Comparison of ENCODE assay signal across 8 cellular contexts in genomic region chr5:141623197-141623596, GRCh38. TPM values are rescaled to one million over a fixed set of nuclear protein-coding genes. Genes with fewer than 3 reads are reported as not detected.
A peak's percentile ranks its signal among the peaks of the same experiment; 100 is the strongest.
DNase-seq lines count a peak whose midpoint lies in the region; ATAC-seq and TF ChIP-seq lines count a peak whose summit lies in the region.

No MANE protein-coding gene starts in this region.

- H3K9me3 Mint-ChIP-seq in activated CD8-positive, alpha-beta memory T cell treated with anti-CD3 and anti-CD28 coated beads, Interleukin-2, amount 10 ng/mL, durations not matched to agents 7 days and 5 days (ENCODE audit: low read depth), result no peaks in the 10 kb centered on the region
- H3K9me3 Mint-ChIP-seq in stimulated activated memory B cell treated with anti-CD40 and anti-IgM and Interleukin-4, amounts not matched to agents 10 μg/mL and 1 μg/mL and 100 μg/mL, for 72 hours, result no peaks in the 10 kb centered on the region

- H4K20me1 ChIP-seq in smooth muscle cell (ENCODE audit: low read depth), result no peaks in the 10 kb centered on the region

- ATAC-seq in activated CD8-positive, alpha-beta memory T cell treated with anti-CD3 and anti-CD28 coated beads, Interleukin-2, amount 10 ng/mL, durations not matched to agents 7 days and 5 days, result peak; percentile 13
- peak; percentile 35 for ATAC-seq in HG02943 (IDR thresholded peaks at IDR 0.05; ENCODE audit: low read depth, unreplicated experiment)
- ATAC-seq in stimulated activated memory B cell treated with anti-CD40 and anti-IgM and Interleukin-4, amounts not matched to agents 10 μg/mL and 1 μg/mL and 100 μg/mL, for 72 hours, result peak; percentile 82

- peak overlapping the region; percentile 91 for H3K27ac Mint-ChIP-seq in activated CD8-positive, alpha-beta memory T cell treated with anti-CD3 and anti-CD28 coated beads, Interleukin-2, amount 10 ng/mL, durations not matched to agents 7 days and 5 days
- H3K27ac Mint-ChIP-seq in stimulated activated memory B cell treated with anti-CD40 and anti-IgM and Interleukin-4, amounts not matched to agents 10 μg/mL and 1 μg/mL and 100 μg/mL, for 72 hours, result peak overlapping the region; percentile 92

- peaks cover 44% of the 10 kb centered on the region for H3K36me3 Mint-ChIP-seq in activated CD8-positive, alpha-beta memory T cell treated with anti-CD3 and anti-CD28 coated beads, Interleukin-2, amount 10 ng/mL, durations not matched to agents 7 days and 5 days
- peaks cover 67% of the 10 kb centered on the region for H3K36me3 Mint-ChIP-seq in stimulated activated memory B cell treated with anti-CD40 and anti-IgM and Interleukin-4, amounts not matched to agents 10 μg/mL and 1 μg/mL and 100 μg/mL, for 72 hours

- no peaks in the 10 kb centered on the region for H3K79me2 ChIP-seq in smooth muscle cell (ENCODE audit: low read depth)

- H2AFZ ChIP-seq in smooth muscle cell (ENCODE audit: low read depth), result no peak overlapping the region

- no peak overlapping the region for H3K4me3 ChIP-seq in SJCRH30
- H3K4me3 ChIP-seq in smooth muscle cell, result no peak overlapping the region

- H3K27ac ChIP-seq in SJCRH30, result peak overlapping the region; percentile 77
- no peak overlapping the region for H3K27ac ChIP-seq in smooth muscle cell (ENCODE audit: low read depth)

- peak; percentile 63 for DNase-seq in activated CD8-positive, alpha-beta memory T cell treated with anti-CD3 and anti-CD28 coated beads, Interleukin-2, amount 10 ng/mL, durations not matched to agents 7 days and 5 days
- no peak for DNase-seq in activated CD8-positive, alpha-beta memory T cell treated with anti-CD3 and anti-CD28 coated beads, Interleukin-2, amount 50 U/mL, for 4 hours
- DNase-seq in SJCRH30 (peak; percentile 59 to 75), smooth muscle cell (lab: John Stamatoyannopoulos, UW; ENCODE audit: unreplicated experiment) (no peak), NCI-H345 treated with DMSO at 0.1 percent for 48 hours (lab: John Stamatoyannopoulos, UW; ENCODE audit: unreplicated experiment) (no peak)
- DNase-seq in activated effector memory CD4-positive, alpha-beta T cell treated with Interleukin-2 at 50 U/mL for 16 hours, result no peak

- H3K9me3 ChIP-seq in SJCRH30 (replicated peaks) (no peaks in the 10 kb centered on the region), smooth muscle cell (replicated peaks; ENCODE audit: low read depth) (no peaks in the 10 kb centered on the region)

- no peak overlapping the region for H3K9ac ChIP-seq in smooth muscle cell (ENCODE audit: low read depth)

- no peak for TF ChIP-seq CTCF in smooth muscle cell (IDR thresholded peaks at IDR 0.05; ENCODE audit: borderline replicate concordance, insufficient read depth, poor library complexity, severe bottlenecking)

- H3K4me1 ChIP-seq in SJCRH30 (peaks cover 14% of the 10 kb centered on the region), smooth muscle cell (ENCODE audit: low read depth) (no peaks in the 10 kb centered on the region)

- no peaks in the 10 kb centered on the region for H3K27me3 Mint-ChIP-seq in activated CD8-positive, alpha-beta memory T cell treated with anti-CD3 and anti-CD28 coated beads, Interleukin-2, amount 10 ng/mL, durations not matched to agents 7 days and 5 days
- no peaks in the 10 kb centered on the region for H3K27me3 Mint-ChIP-seq in stimulated activated memory B cell treated with anti-CD40 and anti-IgM and Interleukin-4, amounts not matched to agents 10 μg/mL and 1 μg/mL and 100 μg/mL, for 72 hours

- H3K4me2 ChIP-seq in smooth muscle cell, result no peak overlapping the region

- H3K4me3 Mint-ChIP-seq in activated CD8-positive, alpha-beta memory T cell treated with anti-CD3 and anti-CD28 coated beads, Interleukin-2, amount 10 ng/mL, durations not matched to agents 7 days and 5 days, result peak overlapping the region; percentile 36
- peak overlapping the region; percentile 67 for H3K4me3 Mint-ChIP-seq in stimulated activated memory B cell treated with anti-CD40 and anti-IgM and Interleukin-4, amounts not matched to agents 10 μg/mL and 1 μg/mL and 100 μg/mL, for 72 hours

- H3K36me3 ChIP-seq in SJCRH30 (peaks cover 52% of the 10 kb centered on the region), smooth muscle cell (ENCODE audit: low read depth) (peaks cover 7% of the 10 kb centered on the region)

- H3K27me3 ChIP-seq in SJCRH30 (no peaks in the 10 kb centered on the region), smooth muscle cell (ENCODE audit: low read depth) (no peaks in the 10 kb centered on the region)

- H3F3A ChIP-seq in smooth muscle cell (ENCODE audit: low read depth), result peaks cover 16% of the 10 kb centered on the region

- CTCF ChIA-PET in activated CD8-positive, alpha-beta memory T cell treated with anti-CD3 and anti-CD28 coated beads, Interleukin-2, amount 10 ng/mL, durations not matched to agents 7 days and 5 days (lab: Charles Lee), result interaction anchor here (0.8 to 12.8 kb wide), 11 partner anchors 8 to 59 kb away, joined by 3 to 375 read pairs (median 5); partner anchors contain the start of genes FCHSD1, HDAC3 and RELL2

- peaks cover 31% of the 10 kb centered on the region for H3K4me1 Mint-ChIP-seq in activated CD8-positive, alpha-beta memory T cell treated with anti-CD3 and anti-CD28 coated beads, Interleukin-2, amount 10 ng/mL, durations not matched to agents 7 days and 5 days
- peaks cover 46% of the 10 kb centered on the region for H3K4me1 Mint-ChIP-seq in stimulated activated memory B cell treated with anti-CD40 and anti-IgM and Interleukin-4, amounts not matched to agents 10 μg/mL and 1 μg/mL and 100 μg/mL, for 72 hours

RNA-seq across cellular contexts. Expression of gene DIAPH1, which starts 4.4 kb away (rescaled TPM):
- 100 to 1,000 TPM; 284 to 295 TPM for total RNA-seq in activated CD8-positive, alpha-beta memory T cell treated with anti-CD3 and anti-CD28 coated beads, Interleukin-2, amount 10 ng/mL, durations not matched to agents 7 days and 5 days
- total RNA-seq in SJCRH30 (2014; rRNA removed; shearing (Covaris generic)), result 54.4 and 56.2 TPM in 2 replicates
- total RNA-seq in smooth muscle cell, result 25.2 and 26.7 TPM in 2 replicates
- 15.4 and 34.7 TPM in 2 replicates for polyA plus RNA-seq in smooth muscle cell

RNA-seq across cellular contexts. Expression of gene HDAC3, which starts 13.5 kb away (rescaled TPM):
- 10 to 100 TPM; 87.1 to 90.0 TPM for total RNA-seq in activated CD8-positive, alpha-beta memory T cell treated with anti-CD3 and anti-CD28 coated beads, Interleukin-2, amount 10 ng/mL, durations not matched to agents 7 days and 5 days
- total RNA-seq in SJCRH30 (2014; rRNA removed; shearing (Covaris generic)), result 102 and 110 TPM in 2 replicates
- 47.4 and 50.2 TPM in 2 replicates for total RNA-seq in smooth muscle cell
- 66.9 and 79.8 TPM in 2 replicates for polyA plus RNA-seq in smooth muscle cell

RNA-seq across cellular contexts. Expression of gene RELL2, which starts 13.6 kb away (rescaled TPM):
- 10 to 100 TPM; 28.0 to 35.8 TPM for total RNA-seq in activated CD8-positive, alpha-beta memory T cell treated with anti-CD3 and anti-CD28 coated beads, Interleukin-2, amount 10 ng/mL, durations not matched to agents 7 days and 5 days
- total RNA-seq in SJCRH30 (2014; rRNA removed; shearing (Covaris generic)), result 1.7 and 2.1 TPM in 2 replicates
- 2.6 and 4.2 TPM in 2 replicates for total RNA-seq in smooth muscle cell
- 7.4 and 8.7 TPM in 2 replicates for polyA plus RNA-seq in smooth muscle cell

RNA-seq across cellular contexts. Expression of gene FCHSD1, which starts 28.0 kb away (rescaled TPM):
- total RNA-seq in activated CD8-positive, alpha-beta memory T cell treated with anti-CD3 and anti-CD28 coated beads, Interleukin-2, amount 10 ng/mL, durations not matched to agents 7 days and 5 days, result 10 to 100 TPM; 46.5 to 64.1 TPM
- total RNA-seq in SJCRH30 (2014; rRNA removed; shearing (Covaris generic)), result 2.0 and 2.1 TPM in 2 replicates
- total RNA-seq in smooth muscle cell, result 15.6 and 16.4 TPM in 2 replicates
- polyA plus RNA-seq in smooth muscle cell, result 15.7 and 35.8 TPM in 2 replicates

RNA-seq across cellular contexts. Expression of gene ARAP3, which starts 58.8 kb away (rescaled TPM):
- 10 to 100 TPM in 1 of 2 experiments, 1 to 10 TPM in 1; 9.9 to 11.0 TPM for total RNA-seq in activated CD8-positive, alpha-beta memory T cell treated with anti-CD3 and anti-CD28 coated beads, Interleukin-2, amount 10 ng/mL, durations not matched to agents 7 days and 5 days
- 5.8 and 6.2 TPM in 2 replicates for total RNA-seq in SJCRH30 (2014; rRNA removed; shearing (Covaris generic))
- total RNA-seq in smooth muscle cell, result 4.7 and 9.4 TPM in 2 replicates
- polyA plus RNA-seq in smooth muscle cell, result 11.1 and 12.9 TPM in 2 replicates

Comparison
In these comparisons a context has a peak if more than half of its experiments do, and no peak if none do; other contexts are left out.
1. DNase-seq: peak in activated CD8-positive, alpha-beta memory T cell treated with anti-CD3 and anti-CD28 coated beads, Interleukin-2, amount 10 ng/mL, durations not matched to agents 7 days and 5 days (single experiment) and SJCRH30 (2 of 2); none in activated CD8-positive, alpha-beta memory T cell treated with anti-CD3 and anti-CD28 coated beads, Interleukin-2, amount 50 U/mL, for 4 hours (single experiment), activated effector memory CD4-positive, alpha-beta T cell treated with Interleukin-2 at 50 U/mL for 16 hours (single experiment), smooth muscle cell (single experiment) and NCI-H345 treated with DMSO at 0.1 percent for 48 hours (single experiment).
2. ATAC-seq: peak in every context shown above with its lines; median percentile 82 in stimulated activated memory B cell treated with anti-CD40 and anti-IgM and Interleukin-4, amounts not matched to agents 10 μg/mL and 1 μg/mL and 100 μg/mL, for 72 hours; 35 in HG02943; 13 in activated CD8-positive, alpha-beta memory T cell treated with anti-CD3 and anti-CD28 coated beads, Interleukin-2, amount 10 ng/mL, durations not matched to agents 7 days and 5 days.